In genomic region chr7:395643-396042, GRCh38 we compare ENCODE assay signal across 2 cellular contexts.
TF ChIP-seq lines count a peak whose summit lies in the region.

No MANE protein-coding gene starts in this region.

TF ChIP-seq in HEK293, 187 proteins besides CTCF, POLR2A, EP300 and RAD21 (continued from another document):
- 0 out of 2 replicates have a peak, but pooled peaks have one; percentile 4 for TF ChIP-seq ZNF555 (tag by site-specific recombination; conservative IDR thresholded peaks at IDR 0.05)

TF ChIP-seq in K562, 482 proteins besides CTCF, POLR2A, EP300 and RAD21 (continued from another document):
- no peak for TF ChIP-seq ZNF518B (CRISPR knock-in tag; IDR thresholded peaks at IDR 0.05)
- TF ChIP-seq ZNF263 (CRISPR knock-in tag; IDR thresholded peaks at IDR 0.05; ENCODE audit: borderline replicate concordance): no peak
- no peak for TF ChIP-seq ASH1L (IDR thresholded peaks at IDR 0.05; ENCODE audit: borderline replicate concordance, low read depth, partially characterized antibody)
- no peak for TF ChIP-seq ZNF316 (IDR thresholded peaks at IDR 0.05)
- TF ChIP-seq MLX (CRISPR knock-in tag; conservative IDR thresholded peaks at IDR 0.05): no peak
- no peak for TF ChIP-seq XRCC3 (IDR thresholded peaks at IDR 0.05)
- TF ChIP-seq DLX4 (CRISPR knock-in tag; IDR thresholded peaks at IDR 0.05): no peak
- no peak for TF ChIP-seq ZBTB11 (CRISPR knock-in tag; IDR thresholded peaks at IDR 0.05)
- no peak for TF ChIP-seq ZBTB1 (CRISPR knock-in tag; IDR thresholded peaks at IDR 0.05; ENCODE audit: borderline replicate concordance, low read depth)
- TF ChIP-seq E2F1 (CRISPR knock-in tag; IDR thresholded peaks at IDR 0.05): no peak
- TF ChIP-seq ZNF444 (CRISPR knock-in tag; IDR thresholded peaks at IDR 0.05): no peak
- no peak for TF ChIP-seq ZNF232 (CRISPR knock-in tag; IDR thresholded peaks at IDR 0.05)
- TF ChIP-seq ARID3B (CRISPR knock-in tag; IDR thresholded peaks at IDR 0.05; ENCODE audit: borderline replicate concordance): no peak
- no peak for TF ChIP-seq HLTF (IDR thresholded peaks at IDR 0.05)
- TF ChIP-seq TRIM24 (IDR thresholded peaks at IDR 0.05): 0 out of 4 replicates have a peak, but pooled peaks of 1 of the 2 experiments have one; percentile 23
- no peak for TF ChIP-seq FOXP1 (CRISPR knock-in tag; IDR thresholded peaks at IDR 0.05)
- TF ChIP-seq RREB1 (CRISPR knock-in tag; IDR thresholded peaks at IDR 0.05): no peak
- TF ChIP-seq ZFP1 (CRISPR knock-in tag; IDR thresholded peaks at IDR 0.05): no peak
- TF ChIP-seq ZNF586 (CRISPR knock-in tag; conservative IDR thresholded peaks at IDR 0.05): no peak
- no peak for TF ChIP-seq PTBP1 (IDR thresholded peaks at IDR 0.05; ENCODE audit: low read depth, low read length)
- TF ChIP-seq HBP1 (CRISPR knock-in tag; IDR thresholded peaks at IDR 0.05): no peak
- TF ChIP-seq ZNF280A (IDR thresholded peaks at IDR 0.05; ENCODE audit: low read depth, partially characterized antibody): peak; percentile 63
- TF ChIP-seq STAG1 (CRISPR knock-in tag; IDR thresholded peaks at IDR 0.05; ENCODE audit: borderline replicate concordance): no peak
- TF ChIP-seq ZNF384 (IDR thresholded peaks at IDR 0.05; ENCODE audit: low read depth, low read length): no peak
- no peak for TF ChIP-seq SRSF3 (IDR thresholded peaks at IDR 0.05; ENCODE audit: insufficient read depth, low read length)
- TF ChIP-seq XRCC4 (IDR thresholded peaks at IDR 0.05; ENCODE audit: extremely low read depth, insufficient read depth, insufficient read length): no peak
- TF ChIP-seq NR1H2 (CRISPR knock-in tag; IDR thresholded peaks at IDR 0.05): no peak
- TF ChIP-seq ZBTB17 (CRISPR knock-in tag; IDR thresholded peaks at IDR 0.05): no peak
- no peak for TF ChIP-seq HMG20B (CRISPR knock-in tag; IDR thresholded peaks at IDR 0.05)
- no peak for TF ChIP-seq RB1 (IDR thresholded peaks at IDR 0.05; ENCODE audit: low read depth)
- TF ChIP-seq E2F6 (IDR thresholded peaks at IDR 0.05; ENCODE audit: borderline replicate concordance in 1 of 2, extremely low read depth in 1 of 2, insufficient read depth in 1 of 2, insufficient read length in 1 of 2, low read depth in 1 of 2, low read length in 1 of 2, poor library complexity in 1 of 2, severe bottlenecking in 1 of 2): no peak
- TF ChIP-seq TRIM28 (IDR thresholded peaks at IDR 0.05): peak; percentile 89
- no peak for TF ChIP-seq KLF1 (tag; IDR thresholded peaks at IDR 0.05)
- no peak for TF ChIP-seq CBX2 (IDR thresholded peaks at IDR 0.05; ENCODE audit: insufficient read depth, low read length, poor library complexity, severe bottlenecking)
- TF ChIP-seq ZNF740 (CRISPR knock-in tag; IDR thresholded peaks at IDR 0.05): no peak
- no peak for TF ChIP-seq ZNF740 (tag; IDR thresholded peaks at IDR 0.05)
- no peak for TF ChIP-seq RBM14 (IDR thresholded peaks at IDR 0.05; ENCODE audit: borderline replicate concordance, insufficient read depth, low read depth, low read length)
- TF ChIP-seq ZZZ3 (IDR thresholded peaks at IDR 0.05): no peak
TF ChIP-seq in K562: peak in this region for 5.
